27 cellular contexts compared by ENCODE assay signal in the genomic region with DNA sequence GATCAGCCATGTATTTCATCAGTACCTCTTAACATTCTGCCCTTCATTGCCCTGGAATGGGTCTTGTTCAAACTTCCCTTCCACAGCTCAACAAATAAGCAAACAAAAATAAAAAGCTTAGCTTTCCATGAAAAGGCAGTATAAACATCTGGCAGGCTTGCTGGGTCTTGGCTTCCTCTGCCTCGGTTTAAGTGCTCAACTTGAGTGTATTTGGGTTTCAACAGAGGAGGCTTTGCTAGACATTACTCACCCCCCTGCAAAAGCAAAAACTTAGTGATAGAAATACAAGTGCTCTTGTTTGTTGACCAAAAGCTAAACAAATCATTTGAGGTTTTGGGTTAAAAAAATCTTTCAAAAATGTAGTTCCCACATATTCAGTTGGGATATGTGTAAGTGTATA.
DNase-seq lines count a peak whose midpoint lies in the region; ATAC-seq and TF ChIP-seq lines count a peak whose summit lies in the region.
"Had no signal": no experiment of that assay in that cellular context is flagged by ENCODE, and none has a peak within 500 bp of the region (broad histone marks: within the 10 kb centered on the region; RNA-seq: fewer than 3 reads in every experiment).

No MANE protein-coding gene starts in this region.

- no peaks in the 10 kb centered on the region for H3K27me3 Mint-ChIP-seq in stimulated activated naive CD8-positive, alpha-beta T cell treated with anti-CD3 and anti-CD28 coated beads, Interleukin-15, amount 100 ng/mL, for 72 hours

- H3K27ac Mint-ChIP-seq in stimulated activated naive CD8-positive, alpha-beta T cell treated with anti-CD3 and anti-CD28 coated beads, Interleukin-15, amount 100 ng/mL, for 72 hours = no peak overlapping the region
- H3K27ac Mint-ChIP-seq: activated CD8-positive, alpha-beta T cell treated with anti-CD3 and anti-CD28 coated beads, Interleukin-2, amount 10 ng/mL, durations not matched to agents 7 days and 5 days; CD8-positive, alpha-beta T cell; GM23338; nephron had no signal

- no peak overlapping the region for H3K14ac ChIP-seq in mesenchymal stem cell (ENCODE audit: low read length in 2 of 2)

- H3K27me3 ChIP-seq in mesenchymal stem cell (ENCODE audit: control insufficient read depth in 1 of 2, insufficient read depth in 1 of 2, low read length in 2 of 2) = no peaks in the 10 kb centered on the region
- H3K27me3 ChIP-seq in testis = no peaks in the 10 kb centered on the region
- H3K27me3 ChIP-seq: adrenal gland, breast epithelium, uterus had no signal

- H3K4me1 Mint-ChIP-seq in stimulated activated naive CD8-positive, alpha-beta T cell treated with anti-CD3 and anti-CD28 coated beads, Interleukin-15, amount 100 ng/mL, for 72 hours = no peaks in the 10 kb centered on the region

- no peak overlapping the region for H2AK5ac ChIP-seq in mesenchymal stem cell (ENCODE audit: low read length, severe bottlenecking)

- H3K18ac ChIP-seq in mesenchymal stem cell (ENCODE audit: low read depth in 1 of 2, low read length in 2 of 2) = peak overlapping the region in 1 of 2 experiments; percentile 69

- 0% methylated on average over 1 of the region's 1 CpG for WGBS in mesenchymal stem cell
- WGBS in testis, 2 donors = 58 to 68% methylated on average over 1 of the region's 1 CpG

- no peak overlapping the region for H3K27ac ChIP-seq in mesenchymal stem cell (ENCODE audit: low read length, poor library complexity, severe bottlenecking)
- H3K27ac ChIP-seq in testis = no peak overlapping the region
- H3K27ac ChIP-seq: adrenal gland, breast epithelium, left ventricle myocardium inferior, parathyroid adenoma, uterus had no signal

- no peaks in the 10 kb centered on the region for H3K79me1 ChIP-seq in mesenchymal stem cell (replicated peaks; ENCODE audit: low read length, poor library complexity, severe bottlenecking)

- H3K4ac ChIP-seq in mesenchymal stem cell (ENCODE audit: low read depth in 1 of 2, low read length in 2 of 2) = no peak overlapping the region

- no peak overlapping the region for H2BK5ac ChIP-seq in mesenchymal stem cell (ENCODE audit: low read depth, low read length, poor library complexity, severe bottlenecking)

- peak; percentile 56 for DNase-seq in AG09319 (ENCODE audit: extremely low read depth, low read depth)
- peak; percentile 48 for DNase-seq in H4 (ENCODE audit: low spot score)
- DNase-seq in brain pericyte (ENCODE audit: low read depth, low spot score) = peak; percentile 49
- DNase-seq in mesenchymal stem cell = peak; percentile 89
- DNase-seq in testis = no peak
- DNase-seq in kidney tubule cell (ENCODE audit: low spot score) = no peak
- no peak for DNase-seq in NCI-H748 (lab: John Stamatoyannopoulos, UW; ENCODE audit: unreplicated experiment)
- DNase-seq in stimulated activated naive CD8-positive, alpha-beta T cell treated with anti-CD3 and anti-CD28 coated beads, Interleukin-15, amount 100 ng/mL, for 72 hours = no peak
- DNase-seq: activated CD4-positive, CD25-positive, alpha-beta regulatory T cell; activated CD8-positive, alpha-beta T cell treated with anti-CD3 and anti-CD28 coated beads, Interleukin-2, amount 10 ng/mL, durations not matched to agents 7 days and 5 days; activated gamma-delta T cell treated with Interleukin-2 at 50 U/mL for 16 hours; activated T-cell treated with anti-CD3 and anti-CD28 coated beads, Interleukin-2, amount 50 U/mL, for 1 hour; adrenal gland; CD8-positive, alpha-beta T cell; left ventricle myocardium inferior; NCI-H1417 treated with DMSO at 0.1 percent for 48 hours; NCI-H2171 treated with DMSO at 0.1 percent for 48 hours; NCI-H82; T1000; uterus had no signal

- TF ChIP-seq POLR2A in testis (IDR thresholded peaks at IDR 0.05) = no peak

- H2BK15ac ChIP-seq in mesenchymal stem cell (ENCODE audit: low read depth, poor library complexity, severe bottlenecking) = no peak overlapping the region

- H4K8ac ChIP-seq in mesenchymal stem cell (ENCODE audit: low read length) = no peak overlapping the region

- peaks cover 5 to 8% of the 10 kb centered on the region in 2 donors for H3K9me3 Mint-ChIP-seq in stimulated activated naive CD8-positive, alpha-beta T cell treated with anti-CD3 and anti-CD28 coated beads, Interleukin-15, amount 100 ng/mL, for 72 hours
- H3K9me3 Mint-ChIP-seq: CD8-positive, alpha-beta T cell; GM23338; nephron had no signal

- H3K4me3 ChIP-seq in mesenchymal stem cell (ENCODE audit: insufficient read depth in 1 of 2, low read depth in 1 of 2, low read length in 2 of 2) (no peak overlapping the region), testis (no peak overlapping the region)
- H3K4me3 ChIP-seq: adrenal gland, breast epithelium, GM23338, left ventricle myocardium inferior, uterus had no signal

- ATAC-seq in stimulated activated naive CD8-positive, alpha-beta T cell treated with anti-CD3 and anti-CD28 coated beads, Interleukin-15, amount 100 ng/mL, for 72 hours = no peak
- ATAC-seq: activated CD8-positive, alpha-beta T cell treated with anti-CD3 and anti-CD28 coated beads, Interleukin-2, amount 10 ng/mL, durations not matched to agents 7 days and 5 days; CD8-positive, alpha-beta T cell; GM23338; HepG2; right cardiac atrium; Right ventricle myocardium inferior had no signal

- H2AFZ ChIP-seq in mesenchymal stem cell (ENCODE audit: low read depth, low read length) = no peak overlapping the region
- H2AFZ ChIP-seq: GM23338, parathyroid adenoma had no signal

- no peak overlapping the region for H4K91ac ChIP-seq in mesenchymal stem cell (ENCODE audit: low read length)

- no peak overlapping the region for H3K23ac ChIP-seq in mesenchymal stem cell (ENCODE audit: low read length in 2 of 2)

- no peak overlapping the region for H3K4me2 ChIP-seq in mesenchymal stem cell (ENCODE audit: low read length, poor library complexity, severe bottlenecking)
- H3K4me2 ChIP-seq: GM23338 had no signal

- H3K36me3 ChIP-seq in mesenchymal stem cell (ENCODE audit: control insufficient read depth in 1 of 2, insufficient read depth in 2 of 2, low read depth in 1 of 2, low read length in 2 of 2) (peaks cover 0 to 6% of the 10 kb centered on the region in 2 experiments), testis (ENCODE audit: low read depth, missing control alignments) (no peaks in the 10 kb centered on the region)
- H3K36me3 ChIP-seq: adrenal gland, breast epithelium, left ventricle myocardium inferior, uterus had no signal

- H3K4me1 ChIP-seq in mesenchymal stem cell (ENCODE audit: control insufficient read depth, insufficient read depth, low read depth, low read length) (no peaks in the 10 kb centered on the region), testis (peaks cover 9% of the 10 kb centered on the region)
- H3K4me1 ChIP-seq: adrenal gland, parathyroid adenoma, uterus had no signal

- H3K9ac ChIP-seq in mesenchymal stem cell (ENCODE audit: low read length) = no peak overlapping the region
- H3K9ac ChIP-seq: parathyroid adenoma had no signal

- peak overlapping the region in 1 of 2 experiments; percentile 95 for H2BK12ac ChIP-seq in mesenchymal stem cell (ENCODE audit: low read length in 2 of 2)

- no peaks in the 10 kb centered on the region for H3K9me3 ChIP-seq in mesenchymal stem cell (ENCODE audit: control insufficient read depth, low read length)
- H3K9me3 ChIP-seq in testis = no peaks in the 10 kb centered on the region
- H3K9me3 ChIP-seq: adrenal gland, breast epithelium, left ventricle myocardium inferior, uterus had no signal

- intact Hi-C loops in testis (cut with DNase I; ENCODE audit: low total_unique reads) = no loop called here

- TF ChIP-seq CTCF in AG09319 (IDR thresholded peaks at IDR 0.05; ENCODE audit: low read depth, low read length) (no peak), testis (IDR thresholded peaks at IDR 0.05) (no peak)

- H2BK120ac ChIP-seq in mesenchymal stem cell (ENCODE audit: low read depth, low read length) = no peak overlapping the region

- no peak overlapping the region for H3K4me3 Mint-ChIP-seq in stimulated activated naive CD8-positive, alpha-beta T cell treated with anti-CD3 and anti-CD28 coated beads, Interleukin-15, amount 100 ng/mL, for 72 hours
- H3K4me3 Mint-ChIP-seq: activated CD8-positive, alpha-beta T cell treated with anti-CD3 and anti-CD28 coated beads, Interleukin-2, amount 10 ng/mL, durations not matched to agents 7 days and 5 days; CD8-positive, alpha-beta T cell; GM23338; nephron had no signal

Comparison
In these comparisons a context has a peak if more than half of its experiments do, and no peak if none do; other contexts are left out.
1. DNase-seq: peak in AG09319 (single experiment), H4 (single experiment), brain pericyte (single experiment) and mesenchymal stem cell (single experiment); none in testis (single experiment), kidney tubule cell (single experiment), NCI-H748 (single experiment) and stimulated activated naive CD8-positive, alpha-beta T cell treated with anti-CD3 and anti-CD28 coated beads, Interleukin-15, amount 100 ng/mL, for 72 hours (0 of 2).